In genomic region chr1:240732390-240732789, GRCh38 we compare ENCODE assay signal across 8 cellular contexts.
A peak's percentile ranks its signal among the peaks of the same experiment; 100 is the strongest.
DNase-seq lines count a peak whose midpoint lies in the region; ATAC-seq and TF ChIP-seq lines count a peak whose summit lies in the region.

No MANE protein-coding gene starts in this region.

- H3K4me1 ChIP-seq in left lung: no peaks in the 10 kb centered on the region

- TF ChIP-seq CTCF in brain microvascular endothelial cell (IDR thresholded peaks at IDR 0.05; ENCODE audit: low read depth, low read length, missing control alignments) (peak; percentile 60), left lung (IDR thresholded peaks at IDR 0.05) (peak; percentile 34 to 49)

- no peaks in the 10 kb centered on the region for H3K9me3 ChIP-seq in left lung

- H3K36me3 ChIP-seq in brain microvascular endothelial cell (replicated peaks): no peaks in the 10 kb centered on the region
- H3K36me3 ChIP-seq in left lung: no peaks in the 10 kb centered on the region

- ATAC-seq in GM19397 (IDR thresholded peaks at IDR 0.05; ENCODE audit: unreplicated experiment) (peak; percentile 76), HG03432 (IDR thresholded peaks at IDR 0.05; ENCODE audit: unreplicated experiment) (peak; percentile 92), left lung (peak; percentile 76)

- intact Hi-C loops in left lung (cut with DNase I): no loop called here

- no peaks in the 10 kb centered on the region for H3K27me3 ChIP-seq in brain microvascular endothelial cell (replicated peaks)
- no peaks in the 10 kb centered on the region for H3K27me3 ChIP-seq in left lung

- H3K4me3 ChIP-seq in brain microvascular endothelial cell (ENCODE audit: low read depth, low read length): no peak overlapping the region
- no peak overlapping the region for H3K4me3 ChIP-seq in left lung

- in situ Hi-C loops in brain microvascular endothelial cell (cut with HindIII; ENCODE audit: low pct_ligation_motif_present, low sequenced_read_pairs): no loop called here

- peak; percentile 78 for DNase-seq in DMS 273 (lab: John Stamatoyannopoulos, UW; ENCODE audit: unreplicated experiment)
- DNase-seq in NCI-H446 treated with DMSO at 0.1 percent for 48 hours (lab: John Stamatoyannopoulos, UW): peak; percentile 25
- peak; percentile 50 for DNase-seq in brain microvascular endothelial cell
- DNase-seq in left lung: no peak
- no peak for DNase-seq in activated effector memory CD4-positive, alpha-beta T cell treated with anti-CD3 and anti-CD28 coated beads, Interleukin-2, amount 50 U/mL, for 16 hours
- no peak for DNase-seq in stimulated activated naive CD4-positive, alpha-beta T cell (lab: John Stamatoyannopoulos, UW)

- no peak overlapping the region for H3K27ac ChIP-seq in brain microvascular endothelial cell
- H3K27ac ChIP-seq in left lung: no peak overlapping the region

Comparison
In these comparisons a context has a peak if more than half of its experiments do, and no peak if none do; other contexts are left out.
1. DNase-seq: peak in DMS 273 (single experiment), NCI-H446 treated with DMSO at 0.1 percent for 48 hours (single experiment) and brain microvascular endothelial cell (single experiment); none in left lung (0 of 2), activated effector memory CD4-positive, alpha-beta T cell treated with anti-CD3 and anti-CD28 coated beads, Interleukin-2, amount 50 U/mL, for 16 hours (single experiment) and stimulated activated naive CD4-positive, alpha-beta T cell (0 of 6).
2. Peak in every context shown above with its lines, with median percentiles within 50 percentile points of each other: ATAC-seq.